20 cellular contexts compared by ENCODE assay signal in genomic region chr7:158028971-158029370, GRCh38.
A peak's percentile ranks its signal among the peaks of the same experiment; 100 is the strongest.
DNase-seq lines count a peak whose midpoint lies in the region; ATAC-seq and TF ChIP-seq lines count a peak whose summit lies in the region.
"Had no signal": no experiment of that assay in that cellular context is flagged by ENCODE, and none has a peak within 500 bp of the region (broad histone marks: within the 10 kb centered on the region; RNA-seq: fewer than 3 reads in every experiment).

No MANE protein-coding gene starts in this region.

- H3K27me3 ChIP-seq in stomach: no peaks in the 10 kb centered on the region
- H3K27me3 ChIP-seq: SJSA1 had no signal

- 89 to 92% (median 90%) methylated on average over 11 to 22 of the region's 22 CpGs for WGBS in stomach, 5 donors

- TF ChIP-seq POLR2A in stomach (IDR thresholded peaks at IDR 0.05): no peak

- ATAC-seq in GM18519 (IDR thresholded peaks at IDR 0.05; ENCODE audit: low FRiP score, unreplicated experiment): no peak
- ATAC-seq: CD8-positive, alpha-beta T cell; PC-3 had no signal

- H3K36me3 ChIP-seq in stomach: no peaks in the 10 kb centered on the region
- H3K36me3 ChIP-seq: SJSA1 had no signal

- H3K4me3 ChIP-seq in coronary artery (no peak overlapping the region), stomach (no peak overlapping the region)
- H3K4me3 ChIP-seq: SJSA1 had no signal

- no peak for TF ChIP-seq EP300 in stomach (IDR thresholded peaks at IDR 0.05)

- peaks cover 5 to 31% (median 24%) of the 10 kb centered on the region in 4 donors for H3K4me1 ChIP-seq in stomach
- H3K4me1 ChIP-seq: Caco-2, SJSA1 had no signal

- DNase-seq in DMS53 (lab: John Stamatoyannopoulos, UW) (peak; percentile 54), DMS53 treated with DMSO at 0.1 percent for 48 hours (lab: John Stamatoyannopoulos, UW; ENCODE audit: unreplicated experiment) (no peak), coronary artery (ENCODE audit: low spot score) (peak; percentile 14), mesenteric fat pad (ENCODE audit: low spot score) (peak; percentile 39), stomach (peak; percentile 22), HT-29 (ENCODE audit: low spot score) (no peak), germinal center (ENCODE audit: low spot score) (no peak)
- DNase-seq: CD8-positive, alpha-beta T cell; DND-41; GOT3; HCEC 1CT; MM.1S; NCI-H446; NCI-H524 treated with DMSO at 0.1 percent for 48 hours; PC-3 had no signal

- peaks cover 0 to 5% (median 0%) of the 10 kb centered on the region in 4 donors for H3K9me3 ChIP-seq in stomach
- H3K9me3 ChIP-seq: Caco-2 had no signal

- intact Hi-C loops in stomach (cut with DNase I; ENCODE audit: low total_unique reads): no loop called here

- H3K27ac ChIP-seq in coronary artery (no peak overlapping the region), stomach (peak overlapping the region in 3 of 5 donors; percentile 9 to 75 (median 55))
- H3K27ac ChIP-seq: C4-2B, KMS-11, SJSA1 had no signal

- no peak for TF ChIP-seq CTCF in coronary artery (IDR thresholded peaks at IDR 0.05)
- no peak for TF ChIP-seq CTCF in stomach (IDR thresholded peaks at IDR 0.05)

Comparison
In these comparisons a context has a peak if more than half of its experiments do, and no peak if none do; other contexts are left out.
1. DNase-seq: peak in DMS53 (single experiment), coronary artery (single experiment), mesenteric fat pad (single experiment) and stomach (single experiment); none in DMS53 treated with DMSO at 0.1 percent for 48 hours (single experiment), HT-29 (single experiment) and germinal center (single experiment).
2. H3K27ac ChIP-seq: peak in stomach (3 of 5); none in coronary artery (0 of 2).